ENCODE assay signal across 9 cellular contexts in the genomic region with DNA sequence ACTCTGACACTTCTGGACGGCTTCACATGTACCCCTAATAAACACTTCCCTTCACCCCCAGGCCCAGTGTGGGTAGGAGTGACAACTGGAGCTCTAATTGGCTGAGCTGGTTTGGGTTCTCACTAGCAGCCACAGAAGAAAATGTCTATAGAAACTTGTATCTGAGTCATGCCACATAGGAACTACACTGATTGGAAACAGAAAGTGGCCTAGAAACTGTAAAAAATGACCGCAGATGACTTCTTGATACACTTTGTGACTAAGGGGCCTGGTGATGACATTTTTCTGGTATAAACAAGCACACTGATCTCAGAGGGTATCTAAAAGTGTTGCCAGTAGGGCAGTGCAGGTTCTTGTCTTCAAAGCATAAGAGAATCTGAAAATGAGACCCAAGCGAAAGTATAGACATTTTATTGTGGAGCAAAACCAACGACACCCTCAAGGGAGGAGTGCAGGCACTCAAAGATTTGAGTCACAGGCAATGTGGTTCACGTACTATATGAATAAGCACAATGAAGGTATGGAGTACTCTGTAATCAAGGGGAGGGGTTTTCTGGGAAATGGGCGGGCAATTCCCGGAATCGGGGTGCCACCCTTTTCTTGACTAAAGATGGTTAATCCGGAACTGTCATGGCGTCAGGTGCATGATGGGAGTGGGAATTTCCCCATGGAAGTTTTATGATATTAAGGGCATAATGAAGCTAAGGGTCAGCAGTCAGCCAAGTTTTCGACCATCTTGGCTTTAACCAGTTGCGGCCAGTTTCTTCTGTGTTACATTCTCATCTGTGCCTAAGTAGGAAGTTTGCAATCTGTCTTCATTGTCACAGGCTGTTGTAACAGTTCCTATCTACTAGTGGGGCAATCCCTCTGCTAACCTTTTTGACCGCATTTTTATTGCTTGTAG.
DNase-seq lines count a peak whose midpoint lies in the region; ATAC-seq and TF ChIP-seq lines count a peak whose summit lies in the region.
"Had no signal": no experiment of that assay in that cellular context is flagged by ENCODE, and none has a peak within 500 bp of the region (broad histone marks: within the 10 kb centered on the region; RNA-seq: fewer than 3 reads in every experiment).

A gene with protein sequence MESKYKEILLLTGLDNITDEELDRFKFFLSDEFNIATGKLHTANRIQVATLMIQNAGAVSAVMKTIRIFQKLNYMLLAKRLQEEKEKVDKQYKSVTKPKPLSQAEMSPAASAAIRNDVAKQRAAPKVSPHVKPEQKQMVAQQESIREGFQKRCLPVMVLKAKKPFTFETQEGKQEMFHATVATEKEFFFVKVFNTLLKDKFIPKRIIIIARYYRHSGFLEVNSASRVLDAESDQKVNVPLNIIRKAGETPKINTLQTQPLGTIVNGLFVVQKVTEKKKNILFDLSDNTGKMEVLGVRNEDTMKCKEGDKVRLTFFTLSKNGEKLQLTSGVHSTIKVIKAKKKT (minus strand): TSS at position 14 of the 904 bp plus-strand sequence. CDS start 3,267 bp downstream, outside the sequence.

- no peaks in the 10 kb centered on the region for H3K9me3 ChIP-seq in DND-41 (ENCODE audit: insufficient read depth, low read length, severe bottlenecking)
- H3K9me3 ChIP-seq: HAP-1 had no signal

- H3K4me3 ChIP-seq in DND-41 (ENCODE audit: low read depth in 1 of 2, low read length in 2 of 2), result no peak within 1 kb of the TSS
- H3K4me3 ChIP-seq: HAP-1 had no signal

- TF ChIP-seq EP300 in Ishikawa (IDR thresholded peaks at IDR 0.05; ENCODE audit: borderline replicate concordance), result no peak

- no peaks in the 10 kb centered on the region for H3K79me2 ChIP-seq in DND-41 (ENCODE audit: insufficient read depth, low read length)

- ATAC-seq in DND-41 (ENCODE audit: insufficient read depth, low read depth) (peak; percentile 52; the same call in 2 of the 3 replicates), GM21447 (IDR thresholded peaks at IDR 0.05; ENCODE audit: unreplicated experiment) (peak; percentile 86)

- H3K4me2 ChIP-seq in DND-41 (ENCODE audit: insufficient read depth, low read length), result no peak within 1 kb of the TSS

- no peaks in the 10 kb centered on the region for H3K4me1 ChIP-seq in DND-41 (ENCODE audit: insufficient read depth, low read length)
- H3K4me1 ChIP-seq: HAP-1 had no signal

- H3K27me3 ChIP-seq in DND-41 (ENCODE audit: insufficient read depth, low read length, poor library complexity), result peaks cover 48% of the 10 kb centered on the region

- H3K36me3 ChIP-seq in DND-41 (ENCODE audit: insufficient read depth, low read length), result no peaks in the 10 kb centered on the region
- H3K36me3 ChIP-seq: HAP-1 had no signal

- DNase-seq in DND-41 (peak; percentile 37), germinal center (ENCODE audit: low spot score) (peak; percentile 66), NCI-H1417 treated with DMSO at 0.1 percent for 48 hours (lab: John Stamatoyannopoulos, UW) (no peak), NCI-H2171 (lab: John Stamatoyannopoulos, UW) (no peak)
- DNase-seq in activated CD4-positive, alpha-beta T cell treated with anti-CD3 and anti-CD28 coated beads, Interleukin-2, amount 50 U/mL, for 1 hour, result peak; percentile 83
- peak; percentile 83 for DNase-seq in stimulated activated CD8-positive, alpha-beta memory T cell treated with anti-CD3 and anti-CD28 coated beads, Interleukin-4, amount 100 ng/mL, for 24 hours (ENCODE audit: low read depth)

- H2AFZ ChIP-seq in DND-41 (ENCODE audit: low read depth, low read length), result no peak within 1 kb of the TSS

- H4K20me1 ChIP-seq in DND-41 (ENCODE audit: insufficient read depth, low read length), result no peaks in the 10 kb centered on the region

- no peak for TF ChIP-seq CTCF in DND-41 (IDR thresholded peaks at IDR 0.05; ENCODE audit: borderline replicate concordance, extremely low read depth, low read length, poor library complexity, severe bottlenecking)

- no peak within 1 kb of the TSS for H3K27ac ChIP-seq in DND-41 (ENCODE audit: low read length)

- H3K9ac ChIP-seq in DND-41 (ENCODE audit: low read depth, low read length), result no peak within 1 kb of the TSS

- no peak for TF ChIP-seq RAD21 in Ishikawa (IDR thresholded peaks at IDR 0.05; ENCODE audit: low read depth)

TF ChIP-seq in Ishikawa, 13 proteins besides CTCF, POLR2A, EP300 and RAD21:
- 0 out of 2 replicates have a peak, but pooled peaks have one; percentile 43 for TF ChIP-seq YY1 (IDR thresholded peaks at IDR 0.05; ENCODE audit: low read depth)
- TF ChIP-seq, protein P1, sequence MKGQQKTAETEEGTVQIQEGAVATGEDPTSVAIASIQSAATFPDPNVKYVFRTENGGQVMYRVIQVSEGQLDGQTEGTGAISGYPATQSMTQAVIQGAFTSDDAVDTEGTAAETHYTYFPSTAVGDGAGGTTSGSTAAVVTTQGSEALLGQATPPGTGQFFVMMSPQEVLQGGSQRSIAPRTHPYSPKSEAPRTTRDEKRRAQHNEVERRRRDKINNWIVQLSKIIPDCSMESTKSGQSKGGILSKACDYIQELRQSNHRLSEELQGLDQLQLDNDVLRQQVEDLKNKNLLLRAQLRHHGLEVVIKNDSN (IDR thresholded peaks at IDR 0.05), result no peak
TF ChIP-seq in Ishikawa: peak in this region for 1.

Comparison
In these comparisons a context has a peak if more than half of its experiments do, and no peak if none do; other contexts are left out.
1. DNase-seq: peak in DND-41 (single experiment), activated CD4-positive, alpha-beta T cell treated with anti-CD3 and anti-CD28 coated beads, Interleukin-2, amount 50 U/mL, for 1 hour (single experiment), germinal center (single experiment) and stimulated activated CD8-positive, alpha-beta memory T cell treated with anti-CD3 and anti-CD28 coated beads, Interleukin-4, amount 100 ng/mL, for 24 hours (single experiment); none in NCI-H1417 treated with DMSO at 0.1 percent for 48 hours (single experiment) and NCI-H2171 (single experiment).